In the genomic region with DNA sequence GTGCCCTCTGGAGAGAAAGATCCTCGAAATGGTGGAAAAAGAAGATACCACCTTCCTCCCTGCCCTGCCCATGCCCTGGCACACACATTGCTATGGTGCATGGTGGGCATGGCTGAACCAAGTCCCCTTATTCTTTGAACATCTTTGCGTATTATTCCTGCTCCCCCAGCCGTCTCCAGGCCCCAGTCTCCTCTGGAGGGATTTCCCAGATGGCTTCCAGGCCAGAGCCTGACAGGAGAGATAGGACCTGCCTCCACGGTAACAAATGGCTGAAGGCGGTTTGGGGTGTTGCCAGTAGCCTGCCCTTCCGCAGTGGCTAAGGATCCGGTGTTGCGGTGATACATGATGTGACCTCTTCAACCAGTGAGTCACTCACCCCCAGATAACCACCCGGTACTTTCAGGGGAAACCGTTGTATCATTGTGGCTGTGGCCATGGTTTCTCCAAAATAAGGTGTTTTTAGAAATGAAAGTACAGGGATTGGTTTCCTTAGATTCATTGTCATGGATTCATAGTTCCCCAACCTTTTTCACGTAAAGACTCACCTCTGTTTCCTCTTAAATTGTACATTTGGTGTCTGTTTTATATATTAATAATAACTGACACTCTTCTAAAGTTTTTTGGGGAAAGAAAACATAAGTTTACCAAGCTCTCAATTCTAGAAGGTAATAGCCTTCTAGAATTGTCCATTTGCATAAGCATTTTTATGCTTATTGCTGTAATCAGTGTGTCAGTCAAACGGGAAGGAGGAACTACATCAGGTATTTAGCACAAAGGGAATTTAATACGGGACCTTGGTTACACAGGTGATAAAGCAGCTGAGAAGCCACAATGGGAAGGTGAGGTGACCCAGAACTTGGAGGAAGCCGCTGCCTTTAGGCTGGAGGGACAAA, we compare ENCODE assay signal across 8 cellular contexts. TPM values are rescaled to one million over a fixed set of nuclear protein-coding genes. Genes with fewer than 3 reads are reported as not detected.
A peak's percentile ranks its signal among the peaks of the same experiment; 100 is the strongest.
DNase-seq lines count a peak whose midpoint lies in the region; ATAC-seq and TF ChIP-seq lines count a peak whose summit lies in the region.

No MANE protein-coding gene starts in this region.

- 18 to 21% methylated on average over 14 of the region's 14 CpGs for WGBS in body of pancreas, 2 donors
- no CpG with 5 or more reads among the region's 14 CpGs for WGBS in mesendoderm (ENCODE audit: extremely low coverage, insufficient coverage, low lambda C conversion rate)
- WGBS in testis, 2 donors, result 62 to 71% methylated on average over 14 of the region's 14 CpGs

- H3K27ac Mint-ChIP-seq in T-helper 17 cell (peak overlapping the region; percentile 99), Caco-2 (ENCODE audit: unreplicated experiment) (no peak overlapping the region)

- peaks cover 67% of the 10 kb centered on the region for H3K4me1 ChIP-seq in body of pancreas
- H3K4me1 ChIP-seq in mesendoderm (ENCODE audit: control insufficient read depth, low read depth, low read length), result peaks cover 35% of the 10 kb centered on the region
- peaks cover 23% of the 10 kb centered on the region for H3K4me1 ChIP-seq in testis
- peaks cover 20% of the 10 kb centered on the region for H3K4me1 ChIP-seq in Caco-2

- DNase-seq in AG10803 (ENCODE audit: low read depth) (peak; percentile 76), T-helper 17 cell (peak; percentile 44 to 63 (median 62)), body of pancreas (peak; percentile 62 to 80 (median 72)), mesendoderm (no peak), testis (peak; percentile 33), Caco-2 (no peak)

- peaks cover 15% of the 10 kb centered on the region for H3K79me1 ChIP-seq in mesendoderm (ENCODE audit: low read length)

- H4K8ac ChIP-seq in mesendoderm (ENCODE audit: low read depth, low read length), result no peak overlapping the region

- H3K27me3 ChIP-seq in body of pancreas (no peaks in the 10 kb centered on the region), mesendoderm (ENCODE audit: insufficient read depth, low read length, poor library complexity) (no peaks in the 10 kb centered on the region), testis (no peaks in the 10 kb centered on the region), Caco-2 (replicated peaks; ENCODE audit: control insufficient read depth, insufficient read depth, low read length) (no peaks in the 10 kb centered on the region)

- CTCF ChIA-PET in Caco-2 (lab: Charles Lee), result no interaction called here

- POLR2A ChIA-PET in Caco-2 (lab: Charles Lee), result no interaction called here

- H3K4ac ChIP-seq in mesendoderm (ENCODE audit: low read depth, low read length), result no peak overlapping the region

- H3K18ac ChIP-seq in mesendoderm (ENCODE audit: low read length), result peak overlapping the region; percentile 60

- no peak overlapping the region for H3K4me2 ChIP-seq in mesendoderm (ENCODE audit: low read length)

- H3K56ac ChIP-seq in mesendoderm (ENCODE audit: low read length), result peak overlapping the region; percentile 2

- no peak overlapping the region for H3K23ac ChIP-seq in mesendoderm (ENCODE audit: low read length)

- H3K9me3 Mint-ChIP-seq in Caco-2 (ENCODE audit: unreplicated experiment), result no peaks in the 10 kb centered on the region

- H2AK5ac ChIP-seq in mesendoderm (ENCODE audit: low read length), result no peak overlapping the region

- TF ChIP-seq POLR2A in body of pancreas (IDR thresholded peaks at IDR 0.05) (no peak), testis (IDR thresholded peaks at IDR 0.05) (no peak)

- peaks cover 8% of the 10 kb centered on the region for H3K79me2 ChIP-seq in mesendoderm (ENCODE audit: control insufficient read depth, insufficient read depth, low read length)

- H3K36me3 ChIP-seq in body of pancreas (replicated peaks in 1 of 2; ENCODE audit: insufficient read depth in 1 of 2, low read depth in 2 of 2), result no peaks in the 10 kb centered on the region
- no peaks in the 10 kb centered on the region for H3K36me3 ChIP-seq in mesendoderm (ENCODE audit: control insufficient read depth, insufficient read depth, low read length)
- H3K36me3 ChIP-seq in testis (ENCODE audit: low read depth, missing control alignments), result no peaks in the 10 kb centered on the region
- H3K36me3 ChIP-seq in Caco-2 (ENCODE audit: control insufficient read depth, insufficient read depth, low read length), result peaks cover 2% of the 10 kb centered on the region; the same call in 1 of the 2 replicates

- H3K4me3 ChIP-seq in AG10803 (ENCODE audit: low read length) (no peak overlapping the region), body of pancreas (no peak overlapping the region), mesendoderm (ENCODE audit: low read length) (no peak overlapping the region), testis (no peak overlapping the region), Caco-2 (ENCODE audit: low read depth, low read length) (no peak overlapping the region)

- H4K5ac ChIP-seq in mesendoderm (ENCODE audit: low read length), result no peak overlapping the region

- H3K36me3 Mint-ChIP-seq in T-helper 17 cell (ENCODE audit: low read depth) (peaks cover 4% of the 10 kb centered on the region), Caco-2 (ENCODE audit: insufficient read depth, unreplicated experiment) (peaks cover 6% of the 10 kb centered on the region)

- ATAC-seq in GM19438 (IDR thresholded peaks at IDR 0.05; ENCODE audit: low read depth, unreplicated experiment) (peak; percentile 53), HG03558 (IDR thresholded peaks at IDR 0.05; ENCODE audit: extremely low read depth, unreplicated experiment) (peak; percentile 63), T-helper 17 cell (peak; percentile 92), body of pancreas (peak; percentile 62)

- H3K27me3 Mint-ChIP-seq in T-helper 17 cell, result no peaks in the 10 kb centered on the region
- H3K27me3 Mint-ChIP-seq in Caco-2 (ENCODE audit: insufficient read depth, unreplicated experiment), result no peaks in the 10 kb centered on the region

- H2BK5ac ChIP-seq in mesendoderm (ENCODE audit: low read length), result no peak overlapping the region

- intact Hi-C loops in body of pancreas (cut with DNase I) (no loop called here), testis (cut with DNase I; ENCODE audit: low total_unique reads) (no loop called here), Caco-2 (cut with micrococcal nuclease; ENCODE audit: unreplicated experiment) (no loop called here)

- H3K9me3 ChIP-seq in T-helper 17 cell (ENCODE audit: control insufficient read depth, low read length, poor library complexity, severe bottlenecking) (no peaks in the 10 kb centered on the region), body of pancreas (no peaks in the 10 kb centered on the region), testis (no peaks in the 10 kb centered on the region), Caco-2 (no peaks in the 10 kb centered on the region)

- H2BK15ac ChIP-seq in mesendoderm (replicated peaks; ENCODE audit: low read depth), result no peak overlapping the region

- BruUV-seq in Caco-2 (replicated peaks; lab: Mats Ljungman, UMichigan), result no TSS peak

- no peak overlapping the region for H3K9ac ChIP-seq in mesendoderm (ENCODE audit: low read length)

- H3K27ac ChIP-seq in body of pancreas (peak overlapping the region in 3 of 4 donors; percentile 47 to 74 (median 61)), mesendoderm (ENCODE audit: low read depth, low read length) (no peak overlapping the region), testis (no peak overlapping the region)

- H3K4me1 Mint-ChIP-seq in T-helper 17 cell, result peaks cover 64% of the 10 kb centered on the region
- H3K4me1 Mint-ChIP-seq in Caco-2 (ENCODE audit: low read depth, unreplicated experiment), result peaks cover 33% of the 10 kb centered on the region

- TF ChIP-seq CTCF in AG10803 (conservative IDR thresholded peaks at IDR 0.05; ENCODE audit: low read length) (no peak), body of pancreas (IDR thresholded peaks at IDR 0.05) (no peak), testis (IDR thresholded peaks at IDR 0.05) (no peak), Caco-2 (IDR thresholded peaks at IDR 0.05; ENCODE audit: insufficient read depth in 1 of 2, low read depth in 1 of 2, low read length in 1 of 2, severe bottlenecking in 1 of 2, unreplicated experiment in 1 of 2) (no peak)

- peak overlapping the region; percentile 84 for H3K4me3 Mint-ChIP-seq in T-helper 17 cell
- no peak overlapping the region for H3K4me3 Mint-ChIP-seq in Caco-2 (ENCODE audit: unreplicated experiment)

- peak overlapping the region; percentile 21 for H2BK120ac ChIP-seq in mesendoderm (ENCODE audit: low read depth, low read length)

RNA-seq across cellular contexts. Expression of a gene that starts 25.9 kb away (rescaled TPM):
- 10 to 100 TPM; 79.8 to 82.9 TPM for total RNA-seq in T-helper 17 cell
- 10 to 100 TPM; 19.7 to 52.4 TPM for total RNA-seq in body of pancreas
- 17.4 TPM for polyA plus RNA-seq in mesendoderm (2013, experiment 1 of 2)
- polyA plus RNA-seq in mesendoderm (2013, experiment 2 of 2), result 16.4 TPM
- total RNA-seq in testis, result 10 to 100 TPM; 18.7 to 31.6 TPM
- 11.4 TPM for polyA plus RNA-seq in testis (ENCODE audit: insufficient read depth, low read depth, low replicate concordance)
- total RNA-seq in Caco-2 (2022), result 51.5 and 54.8 TPM in 2 replicates

Comparison
In these comparisons a context has a peak if more than half of its experiments do, and no peak if none do; other contexts are left out.
1. DNase-seq: peak in AG10803 (single experiment), T-helper 17 cell (3 of 3), body of pancreas (4 of 4) and testis (single experiment); none in mesendoderm (single experiment) and Caco-2 (0 of 2).
2. H3K27ac ChIP-seq: peak in body of pancreas (3 of 4); none in mesendoderm (single experiment) and testis (0 of 2).
3. Peak in every context shown above with its lines, with median percentiles within 50 percentile points of each other: ATAC-seq.